In genomic region chr12:7374423-7375144, GRCh38 we compare ENCODE assay signal across 8 cellular contexts.
DNase-seq lines count a peak whose midpoint lies in the region; ATAC-seq and TF ChIP-seq lines count a peak whose summit lies in the region.

No MANE protein-coding gene starts in this region.

- no peaks in the 10 kb centered on the region for H3K9me3 ChIP-seq in spleen

- H3K4me1 ChIP-seq in foreskin keratinocyte: no peaks in the 10 kb centered on the region
- no peaks in the 10 kb centered on the region for H3K4me1 ChIP-seq in spleen

- H3K27ac ChIP-seq in foreskin keratinocyte: no peak overlapping the region
- H3K27ac ChIP-seq in spleen: no peak overlapping the region

- H3K27me3 ChIP-seq in foreskin keratinocyte (no peaks in the 10 kb centered on the region), spleen (replicated peaks in 1 of 7) (peaks cover 0 to 31% (median 0%) of the 10 kb centered on the region in 7 donors)

- no peaks in the 10 kb centered on the region for H3K36me3 ChIP-seq in spleen

- in situ Hi-C loops in SK-MEL-5 (cut with HindIII; ENCODE audit: low pct_unique_long_range_greater_than_20kb, low sequenced_read_pairs): no loop called here

- peak; percentile 19 for ATAC-seq in foreskin keratinocyte
- no peak for ATAC-seq in GM21381 (IDR thresholded peaks at IDR 0.05; ENCODE audit: unreplicated experiment)

- DNase-seq in DMS53 treated with DMSO at 0.1 percent for 48 hours (lab: John Stamatoyannopoulos, UW; ENCODE audit: unreplicated experiment) (peak; percentile 58), HPDE6-E6E7 (ENCODE audit: extremely low spot score) (peak; percentile 27), SK-MEL-5 (ENCODE audit: low read depth, low spot score) (peak; percentile 71), foreskin keratinocyte (no peak), spleen (peak; percentile 78), midbrain (lab: John Stamatoyannopoulos, UW) (no peak)
- DNase-seq in stimulated activated naive CD4-positive, alpha-beta T cell treated with Interleukin-2 at 50 U/mL for 16 hours (lab: John Stamatoyannopoulos, UW): no peak

- TF ChIP-seq POLR2A in spleen (IDR thresholded peaks at IDR 0.05): no peak

- WGBS in spleen, 5 donors: 39 to 49% (median 46%) methylated on average over 16 to 17 of the region's 17 CpGs

- intact Hi-C loops in spleen (cut with DNase I; ENCODE audit: low total_unique reads): no loop called here

- no peak overlapping the region for H3K4me3 ChIP-seq in spleen

- peak; percentile 56 for TF ChIP-seq CTCF in foreskin keratinocyte (conservative IDR thresholded peaks at IDR 0.05)
- TF ChIP-seq CTCF in spleen (IDR thresholded peaks at IDR 0.05 in 8 of 11, conservative IDR thresholded peaks at IDR 0.05 in 3 of 11): peak in 6 of 11 experiments; percentile 14 to 46 (median 32)

Comparison
In these comparisons a context has a peak if more than half of its experiments do, and no peak if none do; other contexts are left out.
1. DNase-seq: peak in DMS53 treated with DMSO at 0.1 percent for 48 hours (single experiment), HPDE6-E6E7 (single experiment), SK-MEL-5 (single experiment) and spleen (single experiment); none in foreskin keratinocyte (0 of 2), midbrain (single experiment) and stimulated activated naive CD4-positive, alpha-beta T cell treated with Interleukin-2 at 50 U/mL for 16 hours (single experiment).